Comparison of ENCODE assay signal across 8 cellular contexts in the genomic region with DNA sequence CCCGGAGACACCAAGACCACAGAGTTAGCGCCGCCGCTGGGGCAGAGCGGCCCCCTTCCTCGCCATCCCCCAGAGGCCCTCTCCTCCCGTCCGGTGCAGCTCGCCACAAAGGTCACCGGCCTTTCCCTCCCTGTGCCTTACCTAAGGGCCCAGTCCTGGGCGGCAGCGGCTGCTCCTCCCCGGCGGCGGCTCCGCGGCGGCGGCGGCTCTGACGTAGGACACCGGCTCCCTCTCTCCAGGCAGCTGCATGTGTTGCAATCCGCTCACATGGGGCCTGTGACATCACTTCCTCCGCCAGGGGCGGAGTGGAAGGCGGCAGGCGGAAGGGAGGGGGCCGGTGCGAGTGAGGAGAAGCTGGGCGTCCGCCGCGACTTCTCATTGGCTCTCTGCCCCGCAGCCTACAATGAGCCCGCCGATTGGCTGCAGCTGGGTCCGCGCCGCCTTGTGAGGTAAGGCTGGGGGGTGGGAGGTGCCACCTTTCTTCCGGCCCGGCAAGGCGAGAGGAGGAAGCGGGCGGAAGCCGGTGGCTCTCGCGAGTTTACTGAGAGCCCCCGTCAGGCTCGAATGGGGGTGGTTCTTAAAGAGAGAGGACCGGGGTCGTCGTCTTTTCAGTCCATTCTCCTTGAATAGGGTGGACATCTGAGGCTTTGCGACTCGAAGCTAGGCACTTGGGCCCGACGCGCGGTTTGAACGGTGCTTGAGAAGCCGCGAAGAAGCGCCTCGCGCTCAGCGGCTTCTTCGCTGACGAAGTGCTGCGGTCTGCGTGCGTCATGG. TPM values are rescaled to one million over a fixed set of nuclear protein-coding genes. Genes with fewer than 3 reads are reported as not detected.
DNase-seq lines count a peak whose midpoint lies in the region; ATAC-seq lines count a peak whose summit lies in the region.

ETF1 (minus strand) TSS at position 281 of the 774 bp plus-strand sequence. CDS start 318 bp downstream, outside the sequence.

- ATAC-seq in GM21360 (IDR thresholded peaks at IDR 0.05; ENCODE audit: unreplicated experiment), result peak; percentile 92

- H3K4me3 ChIP-seq in effector memory CD4-positive, alpha-beta T cell (ENCODE audit: insufficient read depth, low read depth, low read length, poor library complexity, severe bottlenecking), result peak within 1 kb of the TSS; percentile 98

- H3K36me3 ChIP-seq in effector memory CD4-positive, alpha-beta T cell (ENCODE audit: control insufficient read depth, insufficient read depth, low read length), result no peaks in the 10 kb centered on the region

- peak within 1 kb of the TSS; percentile 99 for H3K27ac ChIP-seq in effector memory CD4-positive, alpha-beta T cell (ENCODE audit: insufficient read depth, low read length, poor library complexity, severe bottlenecking)

- no peaks in the 10 kb centered on the region for H3K9me3 ChIP-seq in effector memory CD4-positive, alpha-beta T cell (ENCODE audit: control insufficient read depth, low read length)

- peaks cover 26% of the 10 kb centered on the region for H3K4me1 ChIP-seq in effector memory CD4-positive, alpha-beta T cell (ENCODE audit: control insufficient read depth, insufficient read depth, low read length, poor library complexity, severe bottlenecking)

- peak; percentile 97 for DNase-seq in COLO668 (lab: John Stamatoyannopoulos, UW; ENCODE audit: unreplicated experiment)
- peak; percentile 100 for DNase-seq in HT1080 (ENCODE audit: low read depth)
- peak; percentile 99 for DNase-seq in NOMO-1 treated with DMSO at 0.1 percent for 48 hours (lab: John Stamatoyannopoulos, UW; ENCODE audit: unreplicated experiment)
- DNase-seq in activated CD8-positive, alpha-beta memory T cell treated with anti-CD3 and anti-CD28 coated beads for 4 hours (ENCODE audit: low read depth in 2 of 2), result peak; percentile 98 to 100
- DNase-seq in effector memory CD4-positive, alpha-beta T cell, result peak; percentile 99 to 100 (median 100)
- peak; percentile 100 for DNase-seq in medulla oblongata (ENCODE audit: extremely low spot score)
- peak; percentile 99 for DNase-seq in stimulated activated CD8-positive, alpha-beta memory T cell treated with anti-CD3 and anti-CD28 coated beads, Interleukin-12 subunit alpha, Interleukin-12 subunit beta, amount 100 ng/mL, for 1 hour (ENCODE audit: low read depth)

- no peaks in the 10 kb centered on the region for H3K27me3 ChIP-seq in effector memory CD4-positive, alpha-beta T cell (replicated peaks; ENCODE audit: control insufficient read depth, insufficient read depth, low read length, poor library complexity, severe bottlenecking)

RNA-seq across cellular contexts. Expression of gene ETF1, which starts in this region (rescaled TPM):
- total RNA-seq in HT1080 (2014; rRNA removed; shearing (Covaris generic)), result 188 and 191 TPM in 2 replicates
- polyA plus RNA-seq in HT1080 (2015; cell fraction: cytosol; rRNA removed), result 144 and 161 TPM in 2 replicates
- polyA plus RNA-seq in HT1080 (2015; cell fraction: nucleus; rRNA removed), result 100 and 114 TPM in 2 replicates

Comparison
In these comparisons a context has a peak if more than half of its experiments do, and no peak if none do; other contexts are left out.
1. Peak in every context shown above with its lines: DNase-seq, ATAC-seq, H3K4me3 ChIP-seq and H3K27ac ChIP-seq.